In genomic region chr4:6749340-6750171, GRCh38 we compare ENCODE assay signal across 9 cellular contexts. TPM values are rescaled to one million over a fixed set of nuclear protein-coding genes. Genes with fewer than 3 reads are reported as not detected.
DNase-seq lines count a peak whose midpoint lies in the region; ATAC-seq and TF ChIP-seq lines count a peak whose summit lies in the region.
"Had no signal": no experiment of that assay in that cellular context is flagged by ENCODE, and none has a peak within 500 bp of the region (broad histone marks: within the 10 kb centered on the region; RNA-seq: fewer than 3 reads in every experiment).

No MANE protein-coding gene starts in this region.

- no peaks in the 10 kb centered on the region for H3K36me3 ChIP-seq in tibial artery

- H3K4me1 ChIP-seq in tibial artery, result peaks cover 0 to 36% (median 27%) of the 10 kb centered on the region in 4 donors

- H3K4me1 Mint-ChIP-seq in MCF 10A (ENCODE audit: insufficient read depth, unreplicated experiment), result peaks cover 23% of the 10 kb centered on the region

- no peaks in the 10 kb centered on the region for H3K9me3 Mint-ChIP-seq in MCF 10A (ENCODE audit: unreplicated experiment)

- no peaks in the 10 kb centered on the region for H3K36me3 Mint-ChIP-seq in MCF 10A (ENCODE audit: insufficient read depth, unreplicated experiment)

- no peaks in the 10 kb centered on the region for H3K27me3 ChIP-seq in tibial artery

- peak overlapping the region; percentile 41 for H3K4me3 Mint-ChIP-seq in MCF 10A (ENCODE audit: unreplicated experiment)

- no peak for TF ChIP-seq CTCF in MCF 10A (IDR thresholded peaks at IDR 0.05; ENCODE audit: unreplicated experiment)
- no peak for TF ChIP-seq CTCF in tibial artery (IDR thresholded peaks at IDR 0.05)

- peak overlapping the region; percentile 60 for H3K27ac Mint-ChIP-seq in MCF 10A (ENCODE audit: low read depth, unreplicated experiment)

- H3K27me3 Mint-ChIP-seq in MCF 10A (ENCODE audit: insufficient read depth, unreplicated experiment), result no peaks in the 10 kb centered on the region

- H3K9me3 ChIP-seq in tibial artery, result no peaks in the 10 kb centered on the region

- CTCF ChIA-PET in MCF 10A (lab: Yijun Ruan, JAX), result interaction anchor here (0.6 to 1.3 kb wide), 4 partner anchors 30 to 1051 kb away, joined by 3 to 5 read pairs (median 4); no protein-coding TSS in a partner anchor

- ATAC-seq in left lobe of liver, result peak; percentile 67
- ATAC-seq in HG03159 (IDR thresholded peaks at IDR 0.05; ENCODE audit: unreplicated experiment), result no peak
- no peak for ATAC-seq in HG03460 (IDR thresholded peaks at IDR 0.05; ENCODE audit: unreplicated experiment)

- H3K4me3 ChIP-seq in tibial artery, result no peak overlapping the region

- intact Hi-C loops in MCF 10A (cut with micrococcal nuclease) (no loop called here), tibial artery (cut with DNase I; ENCODE audit: low total_unique reads) (no loop called here)

- POLR2A ChIA-PET in MCF 10A (lab: Yijun Ruan, JAX), result interaction anchor here (0.9 to 2.0 kb wide), 7 partner anchors 9 to 34 kb away, joined by 3 to 15 read pairs (median 4); no protein-coding TSS in a partner anchor

- DNase-seq in HuH-7.5 (ENCODE audit: low spot score), result peak; percentile 93
- peak; percentile 73 for DNase-seq in MCF 10A (ENCODE audit: unreplicated experiment)
- peak; percentile 99 for DNase-seq in left lobe of liver (ENCODE audit: low spot score)
- peak; percentile 51 to 84 for DNase-seq in tibial artery
- no peak for DNase-seq in midbrain (lab: John Stamatoyannopoulos, UW)
- DNase-seq in Kasumi-1 (lab: John Stamatoyannopoulos, UW), result no peak
- DNase-seq: T1000 had no signal

- H3K27ac ChIP-seq in tibial artery, result peak overlapping the region; percentile 49 to 51

- BruUV-seq in MCF 10A (replicated peaks; lab: Mats Ljungman, UMichigan), result no TSS peak

RNA-seq across cellular contexts. Expression of gene KIAA0232, which starts 33.0 kb away (rescaled TPM):
- 15.6 and 19.2 TPM in 2 replicates for total RNA-seq in MCF 10A (2022)
- 16.6 TPM for total RNA-seq in left lobe of liver

RNA-seq across cellular contexts. Expression of gene BLOC1S4, which starts 33.6 kb away (rescaled TPM):
- total RNA-seq in MCF 10A (2022) (10.6 and 13.0 TPM in 2 replicates), left lobe of liver (6.5 TPM)

RNA-seq across cellular contexts. Expression of gene MRFAP1L1, which starts 39.9 kb away (rescaled TPM):
- total RNA-seq in MCF 10A (2022) (42.5 and 63.2 TPM in 2 replicates), left lobe of liver (26.7 TPM)

RNA-seq across cellular contexts. Expression of gene S100P, which starts 55.9 kb away (rescaled TPM):
- total RNA-seq in MCF 10A (2022), result 55.6 and 97.6 TPM in 2 replicates
- 2.3 TPM for total RNA-seq in left lobe of liver

Comparison
In these comparisons a context has a peak if more than half of its experiments do, and no peak if none do; other contexts are left out.
1. DNase-seq: peak in HuH-7.5 (single experiment), MCF 10A (single experiment), left lobe of liver (single experiment) and tibial artery (2 of 2); none in midbrain (single experiment) and Kasumi-1 (0 of 2).